ENCODE assay signal across 9 cellular contexts in genomic region chr15:62896969-62897486, GRCh38.
A peak's percentile ranks its signal among the peaks of the same experiment; 100 is the strongest.
DNase-seq lines count a peak whose midpoint lies in the region; ATAC-seq and TF ChIP-seq lines count a peak whose summit lies in the region.
"Had no signal": no experiment of that assay in that cellular context is flagged by ENCODE, and none has a peak within 500 bp of the region (broad histone marks: within the 10 kb centered on the region; RNA-seq: fewer than 3 reads in every experiment).

No MANE protein-coding gene starts in this region.

- peak; percentile 81 to 90 for DNase-seq in Caco-2
- DNase-seq in SJSA1 (ENCODE audit: low read depth in 1 of 2, low spot score in 2 of 2), result peak; percentile 98 to 99
- DNase-seq in fibroblast of the conjunctiva (ENCODE audit: low read depth), result peak; percentile 90
- peak; percentile 96 for DNase-seq in osteocyte (ENCODE audit: extremely low spot score, unreplicated experiment)
- DNase-seq in stimulated activated CD4-positive, alpha-beta T cell treated with anti-CD3 and anti-CD28 coated beads, Interleukin-1b, Interleukin-23, amount 100 ng/mL, for 48 hours, result no peak
- no peak for DNase-seq in UCSD-AML1 (lab: John Stamatoyannopoulos, UW; ENCODE audit: unreplicated experiment)
- DNase-seq in activated CD4-positive, CD25-positive, alpha-beta regulatory T cell (lab: John Stamatoyannopoulos, UW), result no peak
- DNase-seq: activated B cell treated with CpG ODN at 0.5 μM for 24 hours had no signal

- no TSS peak for BruUV-seq in Caco-2 (replicated peaks; lab: Mats Ljungman, UMichigan)

- H3K27ac Mint-ChIP-seq in Caco-2 (ENCODE audit: unreplicated experiment), result peak overlapping the region; percentile 53
- H3K27ac Mint-ChIP-seq in osteocyte (ENCODE audit: unreplicated experiment), result peak overlapping the region; percentile 94
- H3K27ac Mint-ChIP-seq: activated B cell treated with CpG ODN at 0.5 μM for 24 hours had no signal

- CTCF ChIA-PET in Caco-2 (lab: Charles Lee), result interaction anchor here (0.6 to 1.0 kb wide), 3 partner anchors 16 to 52 kb away, joined by 7 to 9 read pairs (median 8); no protein-coding TSS in a partner anchor

- POLR2A ChIA-PET in Caco-2 (lab: Charles Lee), result no interaction called here

- H3K36me3 ChIP-seq in Caco-2 (ENCODE audit: control insufficient read depth, insufficient read depth, low read length), result no peaks in the 10 kb centered on the region
- H3K36me3 ChIP-seq in SJSA1, result no peaks in the 10 kb centered on the region

- peak overlapping the region; percentile 100 for H3K27ac ChIP-seq in SJSA1

- peak overlapping the region; percentile 55 for H3K4me3 Mint-ChIP-seq in Caco-2 (ENCODE audit: unreplicated experiment)
- H3K4me3 Mint-ChIP-seq in osteocyte (ENCODE audit: unreplicated experiment), result peak overlapping the region; percentile 50
- H3K4me3 Mint-ChIP-seq: activated B cell treated with CpG ODN at 0.5 μM for 24 hours had no signal

- intact Hi-C loops in Caco-2 (cut with micrococcal nuclease; ENCODE audit: unreplicated experiment), result loop anchor here (1.0 to 5.0 kb wide), 3 partner anchors 47 to 148 kb away; no protein-coding TSS in a partner anchor

- H3K9me3 Mint-ChIP-seq in Caco-2 (ENCODE audit: unreplicated experiment) (no peaks in the 10 kb centered on the region), osteocyte (ENCODE audit: unreplicated experiment) (no peaks in the 10 kb centered on the region)
- H3K9me3 Mint-ChIP-seq: activated B cell treated with CpG ODN at 0.5 μM for 24 hours had no signal

- H3K4me1 ChIP-seq in Caco-2 (peaks cover 48% of the 10 kb centered on the region), SJSA1 (replicated peaks) (peaks cover 41% of the 10 kb centered on the region)

- H3K27me3 Mint-ChIP-seq in Caco-2 (ENCODE audit: insufficient read depth, unreplicated experiment), result no peaks in the 10 kb centered on the region
- no peaks in the 10 kb centered on the region for H3K27me3 Mint-ChIP-seq in osteocyte (ENCODE audit: unreplicated experiment)

- H3K36me3 Mint-ChIP-seq in Caco-2 (ENCODE audit: insufficient read depth, unreplicated experiment), result peaks cover 14% of the 10 kb centered on the region
- no peaks in the 10 kb centered on the region for H3K36me3 Mint-ChIP-seq in osteocyte (ENCODE audit: unreplicated experiment)

- H3K9me3 ChIP-seq in Caco-2, result no peaks in the 10 kb centered on the region
- H3K9me3 ChIP-seq in SJSA1 (replicated peaks), result no peaks in the 10 kb centered on the region

- H3K27me3 ChIP-seq in Caco-2 (replicated peaks; ENCODE audit: control insufficient read depth, insufficient read depth, low read length) (no peaks in the 10 kb centered on the region), SJSA1 (replicated peaks) (no peaks in the 10 kb centered on the region)

- peaks cover 41% of the 10 kb centered on the region for H3K4me1 Mint-ChIP-seq in Caco-2 (ENCODE audit: low read depth, unreplicated experiment)
- peaks cover 58% of the 10 kb centered on the region for H3K4me1 Mint-ChIP-seq in osteocyte (ENCODE audit: unreplicated experiment)
- H3K4me1 Mint-ChIP-seq: activated B cell treated with CpG ODN at 0.5 μM for 24 hours had no signal

- H3K4me3 ChIP-seq in Caco-2 (ENCODE audit: low read depth, low read length) (0 out of 2 replicates have a peak overlapping the region, but pooled peaks have one; percentile 1), SJSA1 (no peak overlapping the region)

- ATAC-seq in GM21737 (IDR thresholded peaks at IDR 0.05; ENCODE audit: unreplicated experiment), result no peak

- TF ChIP-seq CTCF in Caco-2 (IDR thresholded peaks at IDR 0.05; ENCODE audit: insufficient read depth in 1 of 2, low read depth in 1 of 2, low read length in 1 of 2, severe bottlenecking in 1 of 2, unreplicated experiment in 1 of 2) (no peak), osteocyte (IDR thresholded peaks at IDR 0.05) (no peak)

Comparison
In these comparisons a context has a peak if more than half of its experiments do, and no peak if none do; other contexts are left out.
1. DNase-seq: peak in Caco-2 (2 of 2), SJSA1 (2 of 2), fibroblast of the conjunctiva (single experiment) and osteocyte (single experiment); none in stimulated activated CD4-positive, alpha-beta T cell treated with anti-CD3 and anti-CD28 coated beads, Interleukin-1b, Interleukin-23, amount 100 ng/mL, for 48 hours (single experiment), UCSD-AML1 (single experiment) and activated CD4-positive, CD25-positive, alpha-beta regulatory T cell (0 of 4).